31 cellular contexts compared by ENCODE assay signal in genomic region chr12:24034160-24034559, GRCh38.
DNase-seq lines count a peak whose midpoint lies in the region; ATAC-seq and TF ChIP-seq lines count a peak whose summit lies in the region.
"Had no signal": no experiment of that assay in that cellular context is flagged by ENCODE, and none has a peak within 500 bp of the region (broad histone marks: within the 10 kb centered on the region; RNA-seq: fewer than 3 reads in every experiment).

No MANE protein-coding gene starts in this region.

- H3K9me3 ChIP-seq in IMR-90 (ENCODE audit: control insufficient read depth, insufficient read depth, low read length), result no peaks in the 10 kb centered on the region
- H3K9me3 ChIP-seq in right cardiac atrium (ENCODE audit: control insufficient read depth, low read length), result no peaks in the 10 kb centered on the region
- H3K9me3 ChIP-seq: adrenal gland, psoas muscle, upper lobe of left lung had no signal

- peaks cover 3% of the 10 kb centered on the region; the same call in 1 of the 2 replicates for H3K4me1 ChIP-seq in IMR-90 (ENCODE audit: control insufficient read depth, insufficient read depth, low read length)
- no peaks in the 10 kb centered on the region for H3K4me1 ChIP-seq in right cardiac atrium (ENCODE audit: control insufficient read depth, insufficient read depth, low read length)
- H3K4me1 ChIP-seq: adrenal gland, psoas muscle, upper lobe of left lung had no signal

- intact Hi-C loops in IMR-90 (cut with micrococcal nuclease), result no loop called here
- intact Hi-C loops in right cardiac atrium (cut with DNase I), result no loop called here

- H3K4me2 ChIP-seq in IMR-90 (ENCODE audit: low read depth, low read length), result no peak overlapping the region

- H3K9ac ChIP-seq in IMR-90 (ENCODE audit: low read depth, low read length), result no peak overlapping the region

- H3K27ac Mint-ChIP-seq in type B pancreatic cell (no peak overlapping the region), HFFc6 (no peak overlapping the region)
- H3K27ac Mint-ChIP-seq: activated CD4-positive, alpha-beta memory T cell treated with anti-CD3 and anti-CD28 coated beads, Interleukin-2, amount 10 ng/mL, durations not matched to agents 7 days and 5 days; activated naive CD4-positive, alpha-beta T cell treated with anti-CD3 and anti-CD28 coated beads for 36 hours; activated T-helper 1 cell treated with anti-CD3 and anti-CD28 coated beads, Interleukin-12 subunit alpha, Interleukin-12 subunit beta, Interleukin-2, Interleukin-4 antibody, amounts not matched to agents 30 ng/mL and 10 ng/mL and 1 ng/mL, durations not matched to agents 14 hours and 24 hours and 36 hours; mesothelial cell of epicardium; stimulated activated effector memory CD8-positive, alpha-beta T cell treated with anti-CD3 and anti-CD28 coated beads, Interleukin-12 subunit alpha, Interleukin-12 subunit beta, amount 100 ng/mL, for 72 hours had no signal

- H3K27me3 ChIP-seq in IMR-90 (ENCODE audit: control insufficient read depth, insufficient read depth, low read length) (no peaks in the 10 kb centered on the region), right cardiac atrium (ENCODE audit: control insufficient read depth, insufficient read depth) (no peaks in the 10 kb centered on the region)
- H3K27me3 ChIP-seq: adrenal gland, foreskin keratinocyte, heart right ventricle, upper lobe of left lung had no signal

- no peak overlapping the region for H4K91ac ChIP-seq in IMR-90 (ENCODE audit: insufficient read depth, low read depth, low read length)

- H3K4me1 Mint-ChIP-seq in type B pancreatic cell (ENCODE audit: unreplicated experiment) (peaks cover 4% of the 10 kb centered on the region), HFFc6 (ENCODE audit: low read depth) (no peaks in the 10 kb centered on the region)
- H3K4me1 Mint-ChIP-seq: activated CD4-positive, alpha-beta memory T cell treated with anti-CD3 and anti-CD28 coated beads, Interleukin-2, amount 10 ng/mL, durations not matched to agents 7 days and 5 days; stimulated activated effector memory CD8-positive, alpha-beta T cell treated with anti-CD3 and anti-CD28 coated beads, Interleukin-12 subunit alpha, Interleukin-12 subunit beta, amount 100 ng/mL, for 72 hours had no signal

- no peak overlapping the region for H3K18ac ChIP-seq in IMR-90 (ENCODE audit: low read depth, low read length)

- H2BK20ac ChIP-seq in IMR-90 (ENCODE audit: low read depth, low read length), result no peak overlapping the region

- TF ChIP-seq RAD21 in IMR-90 (IDR thresholded peaks at IDR 0.05; ENCODE audit: low read length), result no peak

- dilution Hi-C loops in IMR-90 (cut with HindIII; ENCODE audit: low sequenced_read_pairs, unreplicated experiment), result no loop called here

- H3K27me3 Mint-ChIP-seq in type B pancreatic cell (no peaks in the 10 kb centered on the region), HFFc6 (ENCODE audit: insufficient read depth) (no peaks in the 10 kb centered on the region)
- H3K27me3 Mint-ChIP-seq: activated CD4-positive, alpha-beta memory T cell treated with anti-CD3 and anti-CD28 coated beads, Interleukin-2, amount 10 ng/mL, durations not matched to agents 7 days and 5 days had no signal

- H4K5ac ChIP-seq in IMR-90 (ENCODE audit: low read depth, low read length), result no peak overlapping the region

- no peak overlapping the region for H3K4ac ChIP-seq in IMR-90 (ENCODE audit: low read depth, low read length)

- H3K36me3 ChIP-seq in IMR-90 (ENCODE audit: control insufficient read depth, insufficient read depth, low read length), result no peaks in the 10 kb centered on the region
- H3K36me3 ChIP-seq: adrenal gland, heart right ventricle, upper lobe of left lung had no signal

- no peak for TF ChIP-seq POLR2A in IMR-90 (IDR thresholded peaks at IDR 0.05; ENCODE audit: low read depth, low read length)

- no peak overlapping the region for H2AFZ ChIP-seq in IMR-90 (replicated peaks; ENCODE audit: low read length, poor library complexity)

- CTCF ChIA-PET in IMR-90 (lab: Yijun Ruan, JAX), result interaction anchor here (0.6 kb wide), 2 partner anchors 253 to 495 kb away, joined by 3 read pairs; no protein-coding TSS in a partner anchor

- H3K27ac ChIP-seq in IMR-90 (ENCODE audit: insufficient read depth, low read length) (no peak overlapping the region), right cardiac atrium (ENCODE audit: low read length) (no peak overlapping the region)
- H3K27ac ChIP-seq: adrenal gland, epithelial cell of prostate, foreskin keratinocyte, heart right ventricle, HL-60, psoas muscle, upper lobe of left lung had no signal

- POLR2A ChIA-PET in IMR-90 (lab: Charles Lee; ENCODE audit: unreplicated experiment), result no interaction called here

- no peak overlapping the region for H3K56ac ChIP-seq in IMR-90 (ENCODE audit: extremely low read depth, insufficient read depth, low read length)

- H3K14ac ChIP-seq in IMR-90 (replicated peaks; ENCODE audit: low read depth, low read length), result no peak overlapping the region

- BruUV-seq in IMR-90 (replicated peaks; lab: Mats Ljungman, UMichigan), result no TSS peak

- no CpG with 5 or more reads among the region's 3 CpGs for WGBS in IMR-90 (ENCODE audit: extremely low coverage in 2 of 2, insufficient read length in 1 of 2), 2 experiments
- WGBS in right cardiac atrium, result 84% methylated on average over 3 of the region's 3 CpGs

- H3K79me1 ChIP-seq in IMR-90 (ENCODE audit: low read depth in 1 of 2, low read length in 2 of 2), result peaks cover 0 to 4% of the 10 kb centered on the region in 2 experiments; a peak in 1 of 4 replicates

- no peak overlapping the region for H3K23ac ChIP-seq in IMR-90 (ENCODE audit: low read depth, low read length)

- H2AK9ac ChIP-seq in IMR-90 (replicated peaks; ENCODE audit: low read depth, low read length, poor library complexity), result no peak overlapping the region

- peak; percentile 11 for DNase-seq in IMR-90
- peak; percentile 26 for DNase-seq in astrocyte of the spinal cord (ENCODE audit: low read depth, low spot score)
- peak; percentile 13 for DNase-seq in left kidney (ENCODE audit: low read depth, low spot score)
- DNase-seq in type B pancreatic cell (ENCODE audit: extremely low spot score, unreplicated experiment), result no peak
- DNase-seq in right cardiac atrium, result no peak
- DNase-seq in EL, result no peak
- DNase-seq in HFFc6, result no peak
- DNase-seq: activated CD4-positive, alpha-beta memory T cell treated with anti-CD3 and anti-CD28 coated beads, Interleukin-2, amount 10 ng/mL, durations not matched to agents 7 days and 5 days; activated CD4-positive, alpha-beta T cell treated with anti-CD3 and anti-CD28 coated beads for 1 hour; activated CD8-positive, alpha-beta memory T cell treated with anti-CD3 and anti-CD28 coated beads, Interleukin-2, amount 50 U/mL, for 4 hours; activated naive CD4-positive, alpha-beta T cell treated with anti-CD3 and anti-CD28 coated beads for 36 hours; adrenal gland; DMS79 treated with DMSO at 0.1 percent for 48 hours; effector CD8-positive, alpha-beta T cell; foreskin keratinocyte; heart right ventricle; NCI-H1436; NCI-H2081 treated with DMSO at 0.1 percent for 48 hours; NCI-H2227 treated with DMSO at 0.1 percent for 48 hours; NCI-H526; NK-92 treated with Interleukin-12 subunit alpha and Interleukin-12 subunit beta, amount 100 ng/mL, for 24 hours; nucleus accumbens; PC-3; psoas muscle; substantia nigra; upper lobe of left lung had no signal

- no peak overlapping the region; the same call in 1 of the 2 replicates for H2AK5ac ChIP-seq in IMR-90 (ENCODE audit: low read depth, low read length)

- H3K9me3 Mint-ChIP-seq in type B pancreatic cell, result peaks cover 6% of the 10 kb centered on the region
- peaks cover 22% of the 10 kb centered on the region for H3K9me3 Mint-ChIP-seq in HFFc6
- H3K9me3 Mint-ChIP-seq: activated CD4-positive, alpha-beta memory T cell treated with anti-CD3 and anti-CD28 coated beads, Interleukin-2, amount 10 ng/mL, durations not matched to agents 7 days and 5 days; activated T-helper 1 cell treated with anti-CD3 and anti-CD28 coated beads, Interleukin-12 subunit alpha, Interleukin-12 subunit beta, Interleukin-2, Interleukin-4 antibody, amounts not matched to agents 30 ng/mL and 10 ng/mL and 1 ng/mL, durations not matched to agents 14 hours and 24 hours and 36 hours had no signal

- TF ChIP-seq CTCF in IMR-90 (conservative IDR thresholded peaks at IDR 0.05; ENCODE audit: low read depth, low read length) (no peak), astrocyte of the spinal cord (IDR thresholded peaks at IDR 0.05; ENCODE audit: low read depth, low read length) (no peak), type B pancreatic cell (conservative IDR thresholded peaks at IDR 0.05) (no peak), HFFc6 (IDR thresholded peaks at IDR 0.05) (no peak)

- H3K4me3 Mint-ChIP-seq in type B pancreatic cell, result peak overlapping the region; percentile 14
- no peak overlapping the region for H3K4me3 Mint-ChIP-seq in HFFc6
- H3K4me3 Mint-ChIP-seq: activated CD4-positive, alpha-beta memory T cell treated with anti-CD3 and anti-CD28 coated beads, Interleukin-2, amount 10 ng/mL, durations not matched to agents 7 days and 5 days; activated naive CD4-positive, alpha-beta T cell treated with anti-CD3 and anti-CD28 coated beads for 36 hours; activated T-helper 1 cell treated with anti-CD3 and anti-CD28 coated beads, Interleukin-12 subunit alpha, Interleukin-12 subunit beta, Interleukin-2, Interleukin-4 antibody, amounts not matched to agents 30 ng/mL and 10 ng/mL and 1 ng/mL, durations not matched to agents 14 hours and 24 hours and 36 hours; mesothelial cell of epicardium; stimulated activated effector memory CD8-positive, alpha-beta T cell treated with anti-CD3 and anti-CD28 coated beads, Interleukin-12 subunit alpha, Interleukin-12 subunit beta, amount 100 ng/mL, for 72 hours had no signal

- no peak for ATAC-seq in IMR-90 (ENCODE audit: low read depth)
- no peak for ATAC-seq in right cardiac atrium
- ATAC-seq: foreskin keratinocyte; heart right ventricle; PC-3; psoas muscle; stimulated activated effector memory CD8-positive, alpha-beta T cell treated with anti-CD3 and anti-CD28 coated beads, Interleukin-12 subunit alpha, Interleukin-12 subunit beta, amount 100 ng/mL, for 72 hours had no signal

- no peak overlapping the region for H2BK5ac ChIP-seq in IMR-90 (ENCODE audit: low read depth, low read length, poor library complexity, severe bottlenecking)

- H4K20me1 ChIP-seq in IMR-90 (ENCODE audit: insufficient read depth, low read length), result no peaks in the 10 kb centered on the region

- peaks cover 8% of the 10 kb centered on the region for H3K36me3 Mint-ChIP-seq in type B pancreatic cell
- no peaks in the 10 kb centered on the region for H3K36me3 Mint-ChIP-seq in HFFc6 (ENCODE audit: low read depth)
- H3K36me3 Mint-ChIP-seq: mesothelial cell of epicardium; stimulated activated effector memory CD8-positive, alpha-beta T cell treated with anti-CD3 and anti-CD28 coated beads, Interleukin-12 subunit alpha, Interleukin-12 subunit beta, amount 100 ng/mL, for 72 hours had no signal

- no peak overlapping the region for H2BK15ac ChIP-seq in IMR-90 (ENCODE audit: low read depth, low read length)

- H3K4me3 ChIP-seq in IMR-90 (ENCODE audit: insufficient read depth, low read depth, low read length), result no peak overlapping the region
- H3K4me3 ChIP-seq in astrocyte of the spinal cord (ENCODE audit: low read depth, low read length), result no peak overlapping the region
- no peak overlapping the region for H3K4me3 ChIP-seq in right cardiac atrium (ENCODE audit: low read length)
- H3K4me3 ChIP-seq: adrenal gland, heart right ventricle, psoas muscle, upper lobe of left lung had no signal

- no peak overlapping the region for H2BK120ac ChIP-seq in IMR-90 (ENCODE audit: low read depth, low read length)

- no peaks in the 10 kb centered on the region; the same call in 1 of the 2 replicates for H3K9me1 ChIP-seq in IMR-90 (ENCODE audit: insufficient read depth, low read length)

- in situ Hi-C loops in IMR-90 (cut with MboI; ENCODE audit: low sequenced_read_pairs), result no loop called here
- in situ Hi-C loops in astrocyte of the spinal cord (cut with HindIII; ENCODE audit: low sequenced_read_pairs), result no loop called here

- H4K8ac ChIP-seq in IMR-90 (ENCODE audit: low read depth in 2 of 2, low read length in 2 of 2), result no peak overlapping the region

Comparison
In these comparisons a context has a peak if more than half of its experiments do, and no peak if none do; other contexts are left out.
1. DNase-seq: peak in IMR-90 (single experiment), astrocyte of the spinal cord (single experiment) and left kidney (single experiment); none in type B pancreatic cell (single experiment), right cardiac atrium (0 of 3), EL (single experiment) and HFFc6 (single experiment).